13 cellular contexts compared by ENCODE assay signal in the genomic region with DNA sequence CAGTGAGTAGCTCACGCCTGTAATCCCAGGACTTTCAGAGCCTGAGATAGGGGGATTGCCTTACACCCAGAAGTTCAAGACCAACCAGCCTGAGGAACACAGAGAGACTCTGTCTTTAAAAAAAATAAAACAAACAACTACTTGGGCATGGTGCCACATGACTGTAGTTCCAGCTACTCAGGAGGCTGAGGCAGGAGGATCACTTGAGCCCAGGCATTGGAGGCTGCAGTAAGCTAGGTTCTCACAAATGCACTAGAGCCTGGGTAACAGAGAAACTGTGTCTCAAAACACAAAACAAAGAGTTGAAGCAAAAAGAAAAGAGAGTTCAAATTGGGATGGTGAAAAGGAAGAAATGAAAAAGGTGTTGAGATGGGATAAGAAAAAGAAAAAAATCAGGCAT.
"Had no signal": no experiment of that assay in that cellular context is flagged by ENCODE, and none has a peak within 500 bp of the region (broad histone marks: within the 10 kb centered on the region; RNA-seq: fewer than 3 reads in every experiment).

No MANE protein-coding gene starts in this region.

- DNase-seq: cortex of kidney; dorsolateral prefrontal cortex; effector CD8-positive, alpha-beta T cell; foreskin melanocyte; head of caudate nucleus; mesendoderm; naive B cell; right cardiac atrium; stimulated activated CD4-positive, alpha-beta T cell treated with anti-CD3 and anti-CD28 coated beads, Interleukin-2, amount 100 ng/mL, for 48 hours; stomach; substantia nigra; transverse colon had no signal

- ATAC-seq: right cardiac atrium had no signal

- H3K27me3 Mint-ChIP-seq: naive B cell had no signal

- H3K27ac Mint-ChIP-seq: nephron had no signal

- H3K9me3 Mint-ChIP-seq: nephron had no signal

- H3K4me3 Mint-ChIP-seq: nephron had no signal
